In the genomic region with DNA sequence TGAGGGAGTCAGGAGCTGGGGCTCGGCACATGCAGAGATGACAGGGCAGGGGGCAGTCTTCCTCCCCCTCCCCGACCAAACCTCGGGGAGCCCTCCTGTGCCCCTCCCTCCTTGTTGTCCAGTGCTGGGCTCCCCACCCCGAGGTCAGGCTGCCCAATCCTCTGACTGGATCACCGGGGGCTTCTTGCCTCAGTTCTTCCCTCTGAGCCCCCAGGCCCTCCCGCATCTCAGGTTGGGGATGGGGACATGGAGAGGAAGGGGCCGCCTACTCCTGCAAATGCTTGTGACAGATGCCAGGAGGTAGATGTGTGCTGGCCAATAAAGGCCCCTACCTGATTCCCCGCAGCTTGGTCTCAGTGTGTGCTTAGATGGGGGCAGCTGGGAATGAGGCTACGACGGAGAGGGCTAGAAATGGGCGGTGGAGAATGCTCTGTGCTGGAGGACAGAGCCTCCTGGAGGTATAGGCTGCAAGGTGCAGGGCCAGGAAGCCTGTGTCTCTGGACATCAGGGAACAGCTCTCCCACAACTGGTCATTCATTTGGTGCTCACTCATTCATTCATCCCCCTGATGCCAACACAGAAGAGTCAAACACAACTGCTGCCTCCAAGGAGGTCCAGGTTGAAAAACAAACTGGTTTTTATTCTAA, we compare ENCODE assay signal across 1 cellular context.
TF ChIP-seq lines count a peak whose summit lies in the region.

No MANE protein-coding gene starts in this region.

TF ChIP-seq in GM12878, 131 proteins besides CTCF, POLR2A, EP300 and RAD21:
- TF ChIP-seq MYC (IDR thresholded peaks at IDR 0.05; ENCODE audit: insufficient read depth, insufficient read length, insufficient replicate concordance, low read length, severe bottlenecking) (no peak), POLR2AphosphoS5 (IDR thresholded peaks at IDR 0.05; ENCODE audit: low read length) (0 out of 2 replicates have a peak, but pooled peaks have one; percentile 13)
TF ChIP-seq in GM12878: peak in this region for 1.
